Comparison of ENCODE assay signal across 1 cellular context in genomic region chrX:104195489-104196084, GRCh38.
TF ChIP-seq lines count a peak whose summit lies in the region.

No MANE protein-coding gene starts in this region.

TF ChIP-seq in GM23338, 12 proteins besides CTCF, POLR2A, EP300 and RAD21 (continued from another document):
- TF ChIP-seq ZNF462 (CRISPR knock-in tag; IDR thresholded peaks at IDR 0.05) (no peak), NANOG (IDR thresholded peaks at IDR 0.05; ENCODE audit: borderline replicate concordance) (no peak), EZH2 (IDR thresholded peaks at IDR 0.05; ENCODE audit: low read depth, unreplicated experiment) (no peak), EZH2phosphoT487 (IDR thresholded peaks at IDR 0.05; ENCODE audit: unreplicated experiment) (no peak)
